In the genomic region with DNA sequence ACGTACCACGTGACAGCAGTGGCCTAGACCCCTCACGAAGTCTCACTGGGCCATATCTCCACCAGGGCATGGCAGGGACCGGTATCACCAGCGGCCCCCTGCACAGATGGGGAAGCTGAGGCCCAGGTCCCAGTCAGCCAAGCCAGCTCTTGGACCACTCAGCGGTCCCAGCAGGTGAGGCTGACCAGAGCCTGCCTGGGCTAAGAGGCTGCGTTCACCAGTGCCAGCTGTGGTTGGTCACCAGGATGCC, we compare ENCODE assay signal across 1 cellular context.
TF ChIP-seq lines count a peak whose summit lies in the region.

No MANE protein-coding gene starts in this region.

TF ChIP-seq in H1, 55 proteins besides CTCF, POLR2A, EP300 and RAD21:
- TF ChIP-seq JUN (IDR thresholded peaks at IDR 0.05; ENCODE audit: low read depth, low read length) (no peak), MAX (IDR thresholded peaks at IDR 0.05) (peak; percentile 25; the same call in 1 of the 2 replicates)
- TF ChIP-seq, protein P1, sequence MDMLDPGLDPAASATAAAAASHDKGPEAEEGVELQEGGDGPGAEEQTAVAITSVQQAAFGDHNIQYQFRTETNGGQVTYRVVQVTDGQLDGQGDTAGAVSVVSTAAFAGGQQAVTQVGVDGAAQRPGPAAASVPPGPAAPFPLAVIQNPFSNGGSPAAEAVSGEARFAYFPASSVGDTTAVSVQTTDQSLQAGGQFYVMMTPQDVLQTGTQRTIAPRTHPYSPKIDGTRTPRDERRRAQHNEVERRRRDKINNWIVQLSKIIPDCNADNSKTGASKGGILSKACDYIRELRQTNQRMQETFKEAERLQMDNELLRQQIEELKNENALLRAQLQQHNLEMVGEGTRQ (IDR thresholded peaks at IDR 0.05; ENCODE audit: low read length): 0 out of 2 replicates have a peak, but pooled peaks have one; percentile 12
